8 cellular contexts compared by ENCODE assay signal in the genomic region with DNA sequence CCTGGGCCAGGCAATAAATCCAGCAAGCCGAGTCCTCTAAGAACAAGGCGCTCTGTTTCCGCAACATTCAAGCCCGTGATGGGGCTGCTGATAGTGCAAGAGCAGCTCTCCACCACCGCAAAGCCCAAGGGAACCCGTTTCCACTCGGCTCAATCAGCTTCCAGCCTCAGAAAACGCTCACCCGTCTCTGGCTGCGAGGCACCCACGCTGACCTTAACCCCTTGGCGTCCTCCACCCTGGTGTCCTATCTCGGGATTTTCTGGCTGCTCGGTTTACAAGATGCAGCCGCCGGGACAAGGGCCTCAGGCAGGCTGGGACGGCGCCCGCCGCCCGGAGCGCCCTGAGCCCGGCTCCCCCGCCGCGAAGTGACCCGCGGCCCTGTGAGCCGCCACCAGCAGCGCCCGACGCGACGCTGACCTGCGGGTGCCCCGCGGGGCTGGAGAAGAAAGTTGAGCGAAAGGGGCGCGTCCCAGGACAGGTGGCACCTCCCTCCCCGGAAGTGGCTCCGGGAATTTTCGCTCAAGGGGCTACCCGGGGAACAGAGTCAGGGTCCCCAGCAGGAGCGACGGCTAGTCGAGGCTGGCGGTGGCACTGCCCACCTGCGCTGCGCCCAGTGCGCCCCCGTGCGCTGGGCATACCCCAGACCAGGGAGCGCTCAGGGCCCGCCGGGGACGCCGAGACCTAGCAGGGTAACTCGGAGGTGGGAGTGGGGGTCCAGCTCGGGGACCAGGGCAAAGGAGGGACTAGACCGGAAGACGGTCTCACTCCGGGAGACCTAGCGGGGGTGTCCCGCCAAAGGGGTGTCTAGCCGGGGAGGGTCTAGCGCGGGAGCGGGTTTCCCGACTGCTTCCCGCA. TPM values are rescaled to one million over a fixed set of nuclear protein-coding genes. Genes with fewer than 3 reads are reported as not detected.
A peak's percentile ranks its signal among the peaks of the same experiment; 100 is the strongest.
DNase-seq lines count a peak whose midpoint lies in the region; ATAC-seq and TF ChIP-seq lines count a peak whose summit lies in the region.

No MANE protein-coding gene starts in this region.

- CTCF ChIA-PET in AG04449 (lab: Yijun Ruan, JAX) = interaction anchor here (0.7 to 1.8 kb wide), 4 partner anchors 11 to 82 kb away, joined by 3 to 8 read pairs (median 4); no protein-coding TSS in a partner anchor

- ATAC-seq in HG03378 (IDR thresholded peaks at IDR 0.05; ENCODE audit: unreplicated experiment) = no peak

- H3K4me3 ChIP-seq in AG04449 (ENCODE audit: low read depth, low read length) (peak overlapping the region; percentile 63), adrenal gland (peak overlapping the region; percentile 58 to 75 (median 72)), right atrium auricular region (peak overlapping the region; percentile 52 to 71)

- WGBS in adrenal gland, 4 donors = 0 to 2% (median 1%) methylated on average over 28 to 71 of the region's 71 CpGs

- no peaks in the 10 kb centered on the region for H3K27me3 ChIP-seq in adrenal gland
- H3K27me3 ChIP-seq in right atrium auricular region = no peaks in the 10 kb centered on the region

- TF ChIP-seq CTCF in AG04449 (IDR thresholded peaks at IDR 0.05; ENCODE audit: insufficient read depth, low read length, missing control alignments) = peak; percentile 13
- TF ChIP-seq CTCF in GM10266 (IDR thresholded peaks at IDR 0.05; ENCODE audit: control insufficient read depth, insufficient read depth, low read depth, missing control alignments) = peak; percentile 49
- peak in 3 of 6 experiments; percentile 12 to 30 (median 15) for TF ChIP-seq CTCF in adrenal gland (IDR thresholded peaks at IDR 0.05)
- no peak for TF ChIP-seq CTCF in right atrium auricular region (IDR thresholded peaks at IDR 0.05)

- H3K27ac ChIP-seq in adrenal gland (peak overlapping the region in 3 of 5 donors; percentile 38 to 81 (median 68)), right atrium auricular region (peak overlapping the region; percentile 46 to 58)

- H3K9me3 ChIP-seq in adrenal gland (replicated peaks in 1 of 3) (no peaks in the 10 kb centered on the region), right atrium auricular region (no peaks in the 10 kb centered on the region)

- intact Hi-C loops in adrenal gland (cut with DNase I) (loop anchor here in 1 of 2 donors (10.0 kb wide), 1 partner anchor 54 kb away; no protein-coding TSS in a partner anchor), posterior cingulate gyrus (cut with DNase I) (loop anchor here (5.0 kb wide), 1 partner anchor 81 kb away; no protein-coding TSS in a partner anchor)

- H3K4me1 ChIP-seq in adrenal gland (replicated peaks in 1 of 2) (peaks cover 9 to 10% of the 10 kb centered on the region in 2 donors), right atrium auricular region (peaks cover 0 to 9% of the 10 kb centered on the region in 2 donors)

- H3K36me3 ChIP-seq in adrenal gland (replicated peaks in 1 of 2) = no peaks in the 10 kb centered on the region
- no peaks in the 10 kb centered on the region for H3K36me3 ChIP-seq in right atrium auricular region

- peak in 1 of 2 donors; percentile 64 for TF ChIP-seq POLR2A in adrenal gland (IDR thresholded peaks at IDR 0.05)

- POLR2A ChIA-PET in AG04449 (lab: Yijun Ruan, JAX) = no interaction called here

- DNase-seq in AG04449 (ENCODE audit: low read depth, low spot score) = no peak
- peak; percentile 51 for DNase-seq in GM10266 (ENCODE audit: extremely low spot score)
- DNase-seq in NCI-H69 (lab: John Stamatoyannopoulos, UW) = peak; percentile 34
- DNase-seq in adrenal gland = peak; percentile 53 to 84 (median 78)
- peak; percentile 72 for DNase-seq in right atrium auricular region (ENCODE audit: low spot score)
- peak in 6 of 10 donors; percentile 11 to 88 (median 28) for DNase-seq in posterior cingulate gyrus
- no peak for DNase-seq in GM19240 (ENCODE audit: insufficient read length, low spot score)

RNA-seq across cellular contexts. Expression of gene SPATA12, which starts 18.1 kb away (rescaled TPM):
- total RNA-seq in adrenal gland = under 1 TPM in 5 of 8 donors, not detected in 3; 0.22 to 0.83 (median 0.40) TPM
- polyA plus RNA-seq in adrenal gland = under 1 TPM; 0.07 to 0.62 (median 0.48) TPM
- total RNA-seq in right atrium auricular region = not detected

Comparison
In these comparisons a context has a peak if more than half of its experiments do, and no peak if none do; other contexts are left out.
1. DNase-seq: peak in GM10266 (single experiment), NCI-H69 (single experiment), adrenal gland (7 of 7), right atrium auricular region (single experiment) and posterior cingulate gyrus (6 of 10); none in AG04449 (single experiment) and GM19240 (single experiment).
2. CTCF ChIP-seq: peak in AG04449 (single experiment) and GM10266 (single experiment); none in right atrium auricular region (0 of 2).
3. Peak in every context shown above with its lines, with median percentiles within 50 percentile points of each other: H3K4me3 ChIP-seq.